ENCODE assay signal across 1 cellular context in the genomic region with DNA sequence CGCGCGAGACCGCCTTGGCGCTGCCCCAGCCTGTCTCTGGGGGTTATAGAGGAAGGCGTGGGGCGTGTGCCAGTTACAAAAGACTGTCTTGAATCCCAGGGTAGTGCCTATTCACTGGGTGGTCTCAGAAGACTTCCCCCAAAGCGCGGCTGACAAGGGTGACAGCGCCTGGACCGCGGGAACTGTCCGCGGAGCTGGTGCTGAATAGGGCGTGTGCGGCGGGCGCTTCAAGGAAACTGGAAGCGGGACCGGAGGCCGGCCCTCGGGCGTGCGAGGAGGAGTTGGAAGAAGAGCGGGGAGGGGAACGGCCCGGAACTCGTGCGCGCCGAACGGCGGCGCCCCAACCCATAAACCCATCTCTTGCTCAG.
TF ChIP-seq lines count a peak whose summit lies in the region.

No MANE protein-coding gene starts in this region.

TF ChIP-seq in HepG2, 621 proteins besides CTCF, POLR2A, EP300 and RAD21 (continued from another document and continues in another):
- TF ChIP-seq ETV6 (CRISPR knock-in tag; conservative IDR thresholded peaks at IDR 0.05) = peak; percentile 93
- no peak for TF ChIP-seq U2AF1 (optimal IDR thresholded peaks at IDR 0.05; ENCODE audit: low read depth, low read length)
- TF ChIP-seq ZNF780A (CRISPR knock-in tag; IDR thresholded peaks at IDR 0.05) = no peak
- TF ChIP-seq ZNF292 (CRISPR knock-in tag; IDR thresholded peaks at IDR 0.05; ENCODE audit: borderline replicate concordance, low read depth) = no peak
- TF ChIP-seq ZNF343 (CRISPR knock-in tag; IDR thresholded peaks at IDR 0.05) = no peak
- TF ChIP-seq, protein P1, sequence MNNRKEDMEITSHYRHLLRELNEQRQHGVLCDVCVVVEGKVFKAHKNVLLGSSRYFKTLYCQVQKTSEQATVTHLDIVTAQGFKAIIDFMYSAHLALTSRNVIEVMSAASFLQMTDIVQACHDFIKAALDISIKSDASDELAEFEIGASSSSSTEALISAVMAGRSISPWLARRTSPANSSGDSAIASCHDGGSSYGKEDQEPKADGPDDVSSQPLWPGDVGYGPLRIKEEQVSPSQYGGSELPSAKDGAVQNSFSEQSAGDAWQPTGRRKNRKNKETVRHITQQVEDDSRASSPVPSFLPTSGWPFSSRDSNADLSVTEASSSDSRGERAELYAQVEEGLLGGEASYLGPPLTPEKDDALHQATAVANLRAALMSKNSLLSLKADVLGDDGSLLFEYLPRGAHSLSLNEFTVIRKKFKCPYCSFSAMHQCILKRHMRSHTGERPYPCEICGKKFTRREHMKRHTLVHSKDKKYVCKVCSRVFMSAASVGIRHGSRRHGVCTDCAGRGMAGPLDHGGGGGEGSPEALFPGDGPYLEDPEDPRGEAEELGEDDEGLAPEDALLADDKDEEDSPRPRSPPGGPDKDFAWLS (CRISPR knock-in tag; IDR thresholded peaks at IDR 0.05; ENCODE audit: borderline replicate concordance) = no peak
- no peak for TF ChIP-seq SOX6 (IDR thresholded peaks at IDR 0.05)
- 0 out of 2 replicates have a peak, but pooled peaks have one; percentile 10 for TF ChIP-seq SOX6 (CRISPR knock-in tag; IDR thresholded peaks at IDR 0.05)
- TF ChIP-seq, protein P2, sequence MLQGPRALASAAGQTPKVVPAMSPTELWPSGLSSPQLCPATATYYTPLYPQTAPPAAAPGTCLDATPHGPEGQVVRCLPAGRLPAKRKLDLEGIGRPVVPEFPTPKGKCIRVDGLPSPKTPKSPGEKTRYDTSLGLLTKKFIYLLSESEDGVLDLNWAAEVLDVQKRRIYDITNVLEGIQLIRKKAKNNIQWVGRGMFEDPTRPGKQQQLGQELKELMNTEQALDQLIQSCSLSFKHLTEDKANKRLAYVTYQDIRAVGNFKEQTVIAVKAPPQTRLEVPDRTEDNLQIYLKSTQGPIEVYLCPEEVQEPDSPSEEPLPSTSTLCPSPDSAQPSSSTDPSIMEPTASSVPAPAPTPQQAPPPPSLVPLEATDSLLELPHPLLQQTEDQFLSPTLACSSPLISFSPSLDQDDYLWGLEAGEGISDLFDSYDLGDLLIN (CRISPR knock-in tag; IDR thresholded peaks at IDR 0.05; ENCODE audit: borderline replicate concordance) = peak; percentile 92
- TF ChIP-seq MATR3 (CRISPR knock-in tag; IDR thresholded peaks at IDR 0.05) = no peak
- no peak for TF ChIP-seq TEAD3 (CRISPR knock-in tag; optimal IDR thresholded peaks at IDR 0.05; ENCODE audit: borderline replicate concordance)
- peak; percentile 62; the same call in 1 of the 2 replicates for TF ChIP-seq ARNT2 (CRISPR knock-in tag; IDR thresholded peaks at IDR 0.05; ENCODE audit: low read depth)
- TF ChIP-seq, protein P3, sequence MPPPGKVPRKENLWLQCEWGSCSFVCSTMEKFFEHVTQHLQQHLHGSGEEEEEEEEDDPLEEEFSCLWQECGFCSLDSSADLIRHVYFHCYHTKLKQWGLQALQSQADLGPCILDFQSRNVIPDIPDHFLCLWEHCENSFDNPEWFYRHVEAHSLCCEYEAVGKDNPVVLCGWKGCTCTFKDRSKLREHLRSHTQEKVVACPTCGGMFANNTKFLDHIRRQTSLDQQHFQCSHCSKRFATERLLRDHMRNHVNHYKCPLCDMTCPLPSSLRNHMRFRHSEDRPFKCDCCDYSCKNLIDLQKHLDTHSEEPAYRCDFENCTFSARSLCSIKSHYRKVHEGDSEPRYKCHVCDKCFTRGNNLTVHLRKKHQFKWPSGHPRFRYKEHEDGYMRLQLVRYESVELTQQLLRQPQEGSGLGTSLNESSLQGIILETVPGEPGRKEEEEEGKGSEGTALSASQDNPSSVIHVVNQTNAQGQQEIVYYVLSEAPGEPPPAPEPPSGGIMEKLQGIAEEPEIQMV (CRISPR knock-in tag; IDR thresholded peaks at IDR 0.05; ENCODE audit: low read depth) = no peak
- no peak for TF ChIP-seq DNMT1 (CRISPR knock-in tag; IDR thresholded peaks at IDR 0.05)
- TF ChIP-seq ZSCAN12 (CRISPR knock-in tag; IDR thresholded peaks at IDR 0.05) = peak; percentile 97
- 0 out of 2 replicates have a peak, but pooled peaks have one; percentile 74 for TF ChIP-seq NFKBIZ (CRISPR knock-in tag; IDR thresholded peaks at IDR 0.05)
- TF ChIP-seq, protein P4, sequence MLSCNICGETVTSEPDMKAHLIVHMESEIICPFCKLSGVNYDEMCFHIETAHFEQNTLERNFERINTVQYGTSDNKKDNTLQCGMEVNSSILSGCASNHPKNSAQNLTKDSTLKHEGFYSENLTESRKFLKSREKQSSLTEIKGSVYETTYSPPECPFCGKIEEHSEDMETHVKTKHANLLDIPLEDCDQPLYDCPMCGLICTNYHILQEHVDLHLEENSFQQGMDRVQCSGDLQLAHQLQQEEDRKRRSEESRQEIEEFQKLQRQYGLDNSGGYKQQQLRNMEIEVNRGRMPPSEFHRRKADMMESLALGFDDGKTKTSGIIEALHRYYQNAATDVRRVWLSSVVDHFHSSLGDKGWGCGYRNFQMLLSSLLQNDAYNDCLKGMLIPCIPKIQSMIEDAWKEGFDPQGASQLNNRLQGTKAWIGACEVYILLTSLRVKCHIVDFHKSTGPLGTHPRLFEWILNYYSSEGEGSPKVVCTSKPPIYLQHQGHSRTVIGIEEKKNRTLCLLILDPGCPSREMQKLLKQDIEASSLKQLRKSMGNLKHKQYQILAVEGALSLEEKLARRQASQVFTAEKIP (CRISPR knock-in tag; IDR thresholded peaks at IDR 0.05; ENCODE audit: borderline replicate concordance) = no peak
- TF ChIP-seq ZNF577 (CRISPR knock-in tag; IDR thresholded peaks at IDR 0.05; ENCODE audit: borderline replicate concordance, low read depth) = no peak
- no peak for TF ChIP-seq RCOR2 (CRISPR knock-in tag; IDR thresholded peaks at IDR 0.05)
- no peak for TF ChIP-seq NR3C1 (CRISPR knock-in tag; IDR thresholded peaks at IDR 0.05)
- TF ChIP-seq CREM (IDR thresholded peaks at IDR 0.05) = no peak
- TF ChIP-seq CREM (CRISPR knock-in tag; IDR thresholded peaks at IDR 0.05) = no peak
- peak; percentile 88 for TF ChIP-seq SMAD3 (CRISPR knock-in tag; IDR thresholded peaks at IDR 0.05)
- TF ChIP-seq, protein P5, sequence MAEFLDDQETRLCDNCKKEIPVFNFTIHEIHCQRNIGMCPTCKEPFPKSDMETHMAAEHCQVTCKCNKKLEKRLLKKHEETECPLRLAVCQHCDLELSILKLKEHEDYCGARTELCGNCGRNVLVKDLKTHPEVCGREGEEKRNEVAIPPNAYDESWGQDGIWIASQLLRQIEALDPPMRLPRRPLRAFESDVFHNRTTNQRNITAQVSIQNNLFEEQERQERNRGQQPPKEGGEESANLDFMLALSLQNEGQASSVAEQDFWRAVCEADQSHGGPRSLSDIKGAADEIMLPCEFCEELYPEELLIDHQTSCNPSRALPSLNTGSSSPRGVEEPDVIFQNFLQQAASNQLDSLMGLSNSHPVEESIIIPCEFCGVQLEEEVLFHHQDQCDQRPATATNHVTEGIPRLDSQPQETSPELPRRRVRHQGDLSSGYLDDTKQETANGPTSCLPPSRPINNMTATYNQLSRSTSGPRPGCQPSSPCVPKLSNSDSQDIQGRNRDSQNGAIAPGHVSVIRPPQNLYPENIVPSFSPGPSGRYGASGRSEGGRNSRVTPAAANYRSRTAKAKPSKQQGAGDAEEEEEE (CRISPR knock-in tag; IDR thresholded peaks at IDR 0.05; ENCODE audit: borderline replicate concordance) = no peak
- no peak for TF ChIP-seq IKZF4 (CRISPR knock-in tag; IDR thresholded peaks at IDR 0.05; ENCODE audit: borderline replicate concordance, low read depth, not compliant biosample characterization)
- TF ChIP-seq ZFAT (CRISPR knock-in tag; conservative IDR thresholded peaks at IDR 0.05) = no peak
- TF ChIP-seq, protein P6, sequence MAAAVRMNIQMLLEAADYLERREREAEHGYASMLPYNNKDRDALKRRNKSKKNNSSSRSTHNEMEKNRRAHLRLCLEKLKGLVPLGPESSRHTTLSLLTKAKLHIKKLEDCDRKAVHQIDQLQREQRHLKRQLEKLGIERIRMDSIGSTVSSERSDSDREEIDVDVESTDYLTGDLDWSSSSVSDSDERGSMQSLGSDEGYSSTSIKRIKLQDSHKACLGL (CRISPR knock-in tag; IDR thresholded peaks at IDR 0.05) = peak; percentile 92
- peak; percentile 57; the same call in 1 of the 2 replicates for TF ChIP-seq ARHGAP35 (CRISPR knock-in tag; IDR thresholded peaks at IDR 0.05; ENCODE audit: borderline replicate concordance)
- TF ChIP-seq ZNF3 (CRISPR knock-in tag; IDR thresholded peaks at IDR 0.05) = no peak
- TF ChIP-seq FIP1L1 (IDR thresholded peaks at IDR 0.05; ENCODE audit: borderline replicate concordance, insufficient read depth, low read depth, low read length) = no peak
- TF ChIP-seq GATAD2A (CRISPR knock-in tag; IDR thresholded peaks at IDR 0.05) = peak; percentile 27; the same call in 1 of the 2 replicates
- peak; percentile 77; the same call in 1 of the 2 replicates for TF ChIP-seq ZNF335 (CRISPR knock-in tag; IDR thresholded peaks at IDR 0.05)
- TF ChIP-seq, protein P7, sequence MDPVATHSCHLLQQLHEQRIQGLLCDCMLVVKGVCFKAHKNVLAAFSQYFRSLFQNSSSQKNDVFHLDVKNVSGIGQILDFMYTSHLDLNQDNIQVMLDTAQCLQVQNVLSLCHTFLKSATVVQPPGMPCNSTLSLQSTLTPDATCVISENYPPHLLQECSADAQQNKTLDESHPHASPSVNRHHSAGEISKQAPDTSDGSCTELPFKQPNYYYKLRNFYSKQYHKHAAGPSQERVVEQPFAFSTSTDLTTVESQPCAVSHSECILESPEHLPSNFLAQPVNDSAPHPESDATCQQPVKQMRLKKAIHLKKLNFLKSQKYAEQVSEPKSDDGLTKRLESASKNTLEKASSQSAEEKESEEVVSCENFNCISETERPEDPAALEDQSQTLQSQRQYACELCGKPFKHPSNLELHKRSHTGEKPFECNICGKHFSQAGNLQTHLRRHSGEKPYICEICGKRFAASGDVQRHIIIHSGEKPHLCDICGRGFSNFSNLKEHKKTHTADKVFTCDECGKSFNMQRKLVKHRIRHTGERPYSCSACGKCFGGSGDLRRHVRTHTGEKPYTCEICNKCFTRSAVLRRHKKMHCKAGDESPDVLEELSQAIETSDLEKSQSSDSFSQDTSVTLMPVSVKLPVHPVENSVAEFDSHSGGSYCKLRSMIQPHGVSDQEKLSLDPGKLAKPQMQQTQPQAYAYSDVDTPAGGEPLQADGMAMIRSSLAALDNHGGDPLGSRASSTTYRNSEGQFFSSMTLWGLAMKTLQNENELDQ (CRISPR knock-in tag; IDR thresholded peaks at IDR 0.05; ENCODE audit: borderline replicate concordance) = peak; percentile 90; the same call in 1 of the 2 replicates
- TF ChIP-seq, protein P8, sequence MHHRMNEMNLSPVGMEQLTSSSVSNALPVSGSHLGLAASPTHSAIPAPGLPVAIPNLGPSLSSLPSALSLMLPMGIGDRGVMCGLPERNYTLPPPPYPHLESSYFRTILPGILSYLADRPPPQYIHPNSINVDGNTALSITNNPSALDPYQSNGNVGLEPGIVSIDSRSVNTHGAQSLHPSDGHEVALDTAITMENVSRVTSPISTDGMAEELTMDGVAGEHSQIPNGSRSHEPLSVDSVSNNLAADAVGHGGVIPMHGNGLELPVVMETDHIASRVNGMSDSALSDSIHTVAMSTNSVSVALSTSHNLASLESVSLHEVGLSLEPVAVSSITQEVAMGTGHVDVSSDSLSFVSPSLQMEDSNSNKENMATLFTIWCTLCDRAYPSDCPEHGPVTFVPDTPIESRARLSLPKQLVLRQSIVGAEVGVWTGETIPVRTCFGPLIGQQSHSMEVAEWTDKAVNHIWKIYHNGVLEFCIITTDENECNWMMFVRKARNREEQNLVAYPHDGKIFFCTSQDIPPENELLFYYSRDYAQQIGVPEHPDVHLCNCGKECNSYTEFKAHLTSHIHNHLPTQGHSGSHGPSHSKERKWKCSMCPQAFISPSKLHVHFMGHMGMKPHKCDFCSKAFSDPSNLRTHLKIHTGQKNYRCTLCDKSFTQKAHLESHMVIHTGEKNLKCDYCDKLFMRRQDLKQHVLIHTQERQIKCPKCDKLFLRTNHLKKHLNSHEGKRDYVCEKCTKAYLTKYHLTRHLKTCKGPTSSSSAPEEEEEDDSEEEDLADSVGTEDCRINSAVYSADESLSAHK (CRISPR knock-in tag; IDR thresholded peaks at IDR 0.05; ENCODE audit: borderline replicate concordance) = 0 out of 2 replicates have a peak, but pooled peaks have one; percentile 36
- TF ChIP-seq, protein P9, sequence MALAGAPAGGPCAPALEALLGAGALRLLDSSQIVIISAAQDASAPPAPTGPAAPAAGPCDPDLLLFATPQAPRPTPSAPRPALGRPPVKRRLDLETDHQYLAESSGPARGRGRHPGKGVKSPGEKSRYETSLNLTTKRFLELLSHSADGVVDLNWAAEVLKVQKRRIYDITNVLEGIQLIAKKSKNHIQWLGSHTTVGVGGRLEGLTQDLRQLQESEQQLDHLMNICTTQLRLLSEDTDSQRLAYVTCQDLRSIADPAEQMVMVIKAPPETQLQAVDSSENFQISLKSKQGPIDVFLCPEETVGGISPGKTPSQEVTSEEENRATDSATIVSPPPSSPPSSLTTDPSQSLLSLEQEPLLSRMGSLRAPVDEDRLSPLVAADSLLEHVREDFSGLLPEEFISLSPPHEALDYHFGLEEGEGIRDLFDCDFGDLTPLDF (CRISPR knock-in tag; IDR thresholded peaks at IDR 0.05) = peak; percentile 50; the same call in 1 of the 2 replicates
- TF ChIP-seq, protein P10, sequence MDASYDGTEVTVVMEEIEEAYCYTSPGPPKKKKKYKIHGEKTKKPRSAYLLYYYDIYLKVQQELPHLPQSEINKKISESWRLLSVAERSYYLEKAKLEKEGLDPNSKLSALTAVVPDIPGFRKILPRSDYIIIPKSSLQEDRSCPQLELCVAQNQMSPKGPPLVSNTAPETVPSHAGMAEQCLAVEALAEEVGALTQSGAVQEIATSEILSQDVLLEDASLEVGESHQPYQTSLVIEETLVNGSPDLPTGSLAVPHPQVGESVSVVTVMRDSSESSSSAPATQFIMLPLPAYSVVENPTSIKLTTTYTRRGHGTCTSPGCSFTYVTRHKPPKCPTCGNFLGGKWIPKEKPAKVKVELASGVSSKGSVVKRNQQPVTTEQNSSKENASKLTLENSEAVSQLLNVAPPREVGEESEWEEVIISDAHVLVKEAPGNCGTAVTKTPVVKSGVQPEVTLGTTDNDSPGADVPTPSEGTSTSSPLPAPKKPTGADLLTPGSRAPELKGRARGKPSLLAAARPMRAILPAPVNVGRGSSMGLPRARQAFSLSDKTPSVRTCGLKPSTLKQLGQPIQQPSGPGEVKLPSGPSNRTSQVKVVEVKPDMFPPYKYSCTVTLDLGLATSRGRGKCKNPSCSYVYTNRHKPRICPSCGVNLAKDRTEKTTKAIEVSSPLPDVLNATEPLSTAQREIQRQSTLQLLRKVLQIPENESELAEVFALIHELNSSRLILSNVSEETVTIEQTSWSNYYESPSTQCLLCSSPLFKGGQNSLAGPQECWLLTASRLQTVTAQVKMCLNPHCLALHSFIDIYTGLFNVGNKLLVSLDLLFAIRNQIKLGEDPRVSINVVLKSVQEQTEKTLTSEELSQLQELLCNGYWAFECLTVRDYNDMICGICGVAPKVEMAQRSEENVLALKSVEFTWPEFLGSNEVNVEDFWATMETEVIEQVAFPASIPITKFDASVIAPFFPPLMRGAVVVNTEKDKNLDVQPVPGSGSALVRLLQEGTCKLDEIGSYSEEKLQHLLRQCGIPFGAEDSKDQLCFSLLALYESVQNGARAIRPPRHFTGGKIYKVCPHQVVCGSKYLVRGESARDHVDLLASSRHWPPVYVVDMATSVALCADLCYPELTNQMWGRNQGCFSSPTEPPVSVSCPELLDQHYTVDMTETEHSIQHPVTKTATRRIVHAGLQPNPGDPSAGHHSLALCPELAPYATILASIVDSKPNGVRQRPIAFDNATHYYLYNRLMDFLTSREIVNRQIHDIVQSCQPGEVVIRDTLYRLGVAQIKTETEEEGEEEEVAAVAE (CRISPR knock-in tag; IDR thresholded peaks at IDR 0.05; ENCODE audit: borderline replicate concordance) = peak; percentile 89
- TF ChIP-seq ZNF782 (CRISPR knock-in tag; IDR thresholded peaks at IDR 0.05; ENCODE audit: borderline replicate concordance) = no peak
- peak; percentile 63; the same call in 1 of the 2 replicates for TF ChIP-seq MYC (CRISPR knock-in tag; IDR thresholded peaks at IDR 0.05; ENCODE audit: borderline replicate concordance)
